Comparison of ENCODE assay signal across 7 cellular contexts in the genomic region with DNA sequence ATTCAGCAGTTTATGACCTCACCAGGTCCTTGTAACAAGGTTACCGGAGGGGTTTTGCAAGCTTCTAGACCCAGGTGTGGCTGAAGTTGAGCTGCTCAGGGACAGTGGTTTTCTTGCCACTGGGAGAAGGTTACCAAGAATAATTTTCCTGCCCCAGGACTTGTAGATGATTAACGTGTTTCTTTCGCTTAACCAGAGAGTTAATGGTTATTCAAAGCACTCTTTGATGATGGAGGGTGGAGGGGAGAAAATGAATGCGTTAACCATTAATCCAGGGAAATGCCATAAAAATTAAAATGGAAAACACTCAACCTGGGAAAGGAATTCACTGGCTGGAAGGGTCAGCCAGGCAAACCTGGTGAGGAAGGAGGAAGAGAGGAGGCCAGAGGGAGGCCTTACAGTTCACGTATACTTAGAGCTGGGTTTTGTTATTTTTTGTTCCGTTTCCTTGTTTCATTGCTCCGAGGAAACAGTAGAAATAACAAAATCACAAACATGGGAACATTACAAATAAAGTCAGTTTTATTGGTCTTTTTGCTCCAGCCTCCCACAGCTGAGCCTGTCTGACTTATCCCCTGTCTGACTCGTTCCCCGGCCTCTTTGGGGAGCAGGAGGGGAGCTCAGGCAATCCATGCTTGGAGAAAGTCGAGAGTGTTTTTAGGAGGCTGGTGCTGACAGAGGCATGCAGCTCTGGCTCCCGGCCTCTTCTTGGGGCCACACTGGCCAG.
DNase-seq lines count a peak whose midpoint lies in the region; ATAC-seq, FAIRE-seq and TF ChIP-seq lines count a peak whose summit lies in the region.
"Not testable (repeated sequence)": the region's sequence is repeated elsewhere in the genome, so short reads cannot be mapped to it uniquely, and the experiment has no call there.

No MANE protein-coding gene starts in this region.

- peaks cover 19% of the 10 kb centered on the region for H3K4me1 Mint-ChIP-seq in progenitor cell of endocrine pancreas (ENCODE audit: low read depth)

- peak overlapping the region; percentile 47; the same call in 1 of the 2 replicates for H2AFZ ChIP-seq in GM23248

- DNase-seq in GM23248: peak; percentile 46
- peak; percentile 96 for DNase-seq in RCC 7860 (ENCODE audit: low spot score)
- peak in 1 of 3 donors; percentile 53 for DNase-seq in right cardiac atrium
- DNase-seq in lower lobe of right lung; progenitor cell of endocrine pancreas (ENCODE audit: low spot score, unreplicated experiment): not testable (repeated sequence)
- DNase-seq in thyroid gland: peak in 1 of 2 donors; percentile 9

- peak overlapping the region; percentile 86 for H3K27ac Mint-ChIP-seq in progenitor cell of endocrine pancreas

- H3K27me3 Mint-ChIP-seq in progenitor cell of endocrine pancreas: not testable (repeated sequence)

- not testable (repeated sequence) for H3K9ac ChIP-seq in GM23248

- H3K4me3 Mint-ChIP-seq in progenitor cell of endocrine pancreas (ENCODE audit: low read depth): peak overlapping the region; percentile 3

- H4K20me1 ChIP-seq in GM23248 (ENCODE audit: insufficient read depth): not testable (repeated sequence)

- not testable (repeated sequence) for TF ChIP-seq CTCF in lower lobe of right lung (IDR thresholded peaks at IDR 0.05); progenitor cell of endocrine pancreas (IDR thresholded peaks at IDR 0.05; ENCODE audit: unreplicated experiment); thyroid gland (IDR thresholded peaks at IDR 0.05)

- intact Hi-C loops in right cardiac atrium (cut with DNase I); lower lobe of right lung (cut with DNase I); thyroid gland (cut with DNase I): not testable (repeated sequence)

- not testable (repeated sequence) for H3K9me3 ChIP-seq in GM23248 (ENCODE audit: low read depth); esophagus (ENCODE audit: control insufficient read depth in 2 of 2, insufficient read depth in 1 of 2, low read depth in 1 of 2, low read length in 1 of 2); right cardiac atrium (ENCODE audit: control insufficient read depth, low read length); lower lobe of right lung; thyroid gland

- not testable (repeated sequence) for H3K79me2 ChIP-seq in GM23248 (ENCODE audit: insufficient read depth)

- in situ Hi-C loops in GM23248 (cut with MboI): not testable (repeated sequence)

- peak overlapping the region; percentile 28 for H3K4me2 ChIP-seq in GM23248 (ENCODE audit: unreplicated experiment)

- not testable (repeated sequence) for H3K4me3 ChIP-seq in GM23248; esophagus (ENCODE audit: low read depth in 1 of 2, low read length in 2 of 2); right cardiac atrium (ENCODE audit: low read length); lower lobe of right lung; thyroid gland (replicated peaks in 1 of 3)

- H3K27me3 ChIP-seq in GM23248 (replicated peaks; ENCODE audit: insufficient read depth); esophagus (ENCODE audit: control insufficient read depth in 1 of 2, insufficient read depth in 2 of 2, low read length in 2 of 2); right cardiac atrium (ENCODE audit: control insufficient read depth, insufficient read depth); lower lobe of right lung (ENCODE audit: low read depth); thyroid gland: not testable (repeated sequence)

- not testable (repeated sequence) for H3K36me3 Mint-ChIP-seq in progenitor cell of endocrine pancreas (ENCODE audit: insufficient read depth)

- H3K27ac ChIP-seq in GM23248 (peak overlapping the region; percentile 44), esophagus (ENCODE audit: low read depth in 2 of 2, low read length in 1 of 2) (peak overlapping the region; percentile 12 to 22), right cardiac atrium (ENCODE audit: low read length) (peak overlapping the region; percentile 68), lower lobe of right lung (peak overlapping the region; percentile 64), thyroid gland (peak overlapping the region; percentile 24 to 81 (median 50))

- WGBS in GM23248 (ENCODE audit: low coverage in 1 of 2, low lambda C conversion rate in 2 of 2, missing lambda C conversion rate in 2 of 2), 2 experiments: 43 to 49% methylated on average over 9 to 11 of the region's 11 CpGs
- 50 to 61% methylated on average over 9 to 11 of the region's 11 CpGs for WGBS in esophagus, 2 donors
- WGBS in right cardiac atrium: 66% methylated on average over 11 of the region's 11 CpGs
- 64 to 66% methylated on average over 9 to 10 of the region's 11 CpGs for WGBS in thyroid gland, 2 donors

- ATAC-seq in right cardiac atrium: not testable (repeated sequence)
- peak; percentile 57 to 60 for ATAC-seq in lower lobe of right lung

- not testable (repeated sequence) for TF ChIP-seq POLR2A in thyroid gland (IDR thresholded peaks at IDR 0.05)

- not testable (repeated sequence) for H3K36me3 ChIP-seq in GM23248 (ENCODE audit: low read depth); esophagus (ENCODE audit: control insufficient read depth in 2 of 2, insufficient read depth in 2 of 2, low read length in 1 of 2); lower lobe of right lung; thyroid gland

- not testable (repeated sequence) for H3K9me2 ChIP-seq in GM23248 (ENCODE audit: insufficient read depth)

- FAIRE-seq in RCC 7860 (lab: Jason Lieb, UNC): peak; percentile 99

- H3F3A ChIP-seq in GM23248 (ENCODE audit: insufficient read depth): not testable (repeated sequence)

- not testable (repeated sequence) for H3K4me1 ChIP-seq in GM23248 (ENCODE audit: insufficient read depth); esophagus (ENCODE audit: control insufficient read depth in 2 of 2, insufficient read depth in 2 of 2, low read length in 1 of 2); right cardiac atrium (ENCODE audit: control insufficient read depth, insufficient read depth, low read length); lower lobe of right lung
- H3K4me1 ChIP-seq in thyroid gland: peaks cover 8 to 10% of the 10 kb centered on the region in 2 donors

- H3K9me3 Mint-ChIP-seq in progenitor cell of endocrine pancreas (ENCODE audit: low read depth): not testable (repeated sequence)

Comparison
In these comparisons a context has a peak if more than half of its experiments do, and no peak if none do; other contexts are left out.
1. H3K27ac ChIP-seq: peak in every context shown above with its lines; median percentile 68 in right cardiac atrium; 64 in lower lobe of right lung; 50 in thyroid gland; 44 in GM23248; 17 in esophagus.